Comparison of ENCODE assay signal across 1 cellular context in the genomic region with DNA sequence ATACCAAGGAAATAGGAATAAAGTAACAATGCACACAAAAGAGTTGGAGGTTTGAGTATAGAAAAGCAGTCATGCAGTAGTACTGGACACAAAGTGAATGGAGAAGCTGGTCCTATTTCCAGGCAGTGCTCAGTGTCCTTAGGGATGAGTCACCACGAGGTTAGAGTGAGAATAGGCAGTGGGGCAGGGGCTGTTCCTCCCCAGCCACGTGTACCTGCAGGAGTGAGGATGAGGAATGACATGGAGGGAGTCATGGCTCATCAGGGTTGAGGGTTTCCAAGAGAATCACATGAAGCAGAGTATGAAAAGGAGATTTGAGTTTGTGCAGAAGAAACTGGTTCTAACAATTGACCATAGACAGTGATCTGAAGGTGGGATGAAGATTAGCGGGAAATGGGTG.
TF ChIP-seq lines count a peak whose summit lies in the region.

No MANE protein-coding gene starts in this region.

TF ChIP-seq in HepG2, 621 proteins besides CTCF, POLR2A, EP300 and RAD21 (continued from another document):
- TF ChIP-seq, protein P1, sequence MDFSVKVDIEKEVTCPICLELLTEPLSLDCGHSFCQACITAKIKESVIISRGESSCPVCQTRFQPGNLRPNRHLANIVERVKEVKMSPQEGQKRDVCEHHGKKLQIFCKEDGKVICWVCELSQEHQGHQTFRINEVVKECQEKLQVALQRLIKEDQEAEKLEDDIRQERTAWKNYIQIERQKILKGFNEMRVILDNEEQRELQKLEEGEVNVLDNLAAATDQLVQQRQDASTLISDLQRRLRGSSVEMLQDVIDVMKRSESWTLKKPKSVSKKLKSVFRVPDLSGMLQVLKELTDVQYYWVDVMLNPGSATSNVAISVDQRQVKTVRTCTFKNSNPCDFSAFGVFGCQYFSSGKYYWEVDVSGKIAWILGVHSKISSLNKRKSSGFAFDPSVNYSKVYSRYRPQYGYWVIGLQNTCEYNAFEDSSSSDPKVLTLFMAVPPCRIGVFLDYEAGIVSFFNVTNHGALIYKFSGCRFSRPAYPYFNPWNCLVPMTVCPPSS (IDR thresholded peaks at IDR 0.05): no peak
- TF ChIP-seq MYC (CRISPR knock-in tag; IDR thresholded peaks at IDR 0.05; ENCODE audit: borderline replicate concordance) (no peak), ZNF383 (CRISPR knock-in tag; IDR thresholded peaks at IDR 0.05; ENCODE audit: borderline replicate concordance) (no peak), SAP130 (CRISPR knock-in tag; IDR thresholded peaks at IDR 0.05; ENCODE audit: low read depth) (peak; percentile 17; the same call in 1 of the 2 replicates), ZNF513 (CRISPR knock-in tag; conservative IDR thresholded peaks at IDR 0.05) (no peak), ZNF281 (CRISPR knock-in tag; IDR thresholded peaks at IDR 0.05; ENCODE audit: borderline replicate concordance) (no peak), ZNF207 (IDR thresholded peaks at IDR 0.05; ENCODE audit: borderline replicate concordance) (no peak), BRCA1 (CRISPR knock-in tag; IDR thresholded peaks at IDR 0.05) (no peak), TRAFD1 (CRISPR knock-in tag; IDR thresholded peaks at IDR 0.05; ENCODE audit: borderline replicate concordance) (no peak)
